Comparison of ENCODE assay signal across 8 cellular contexts in genomic region chr6:33207569-33208088, GRCh38. TPM values are rescaled to one million over a fixed set of nuclear protein-coding genes. Genes with fewer than 3 reads are reported as not detected.
DNase-seq lines count a peak whose midpoint lies in the region; ATAC-seq and TF ChIP-seq lines count a peak whose summit lies in the region.

No MANE protein-coding gene starts in this region.

- peak overlapping the region; percentile 90 for H3K27ac ChIP-seq in substantia nigra (ENCODE audit: low read depth, low read length, poor library complexity, severe bottlenecking)

- H3K4me3 ChIP-seq in GM12875 (ENCODE audit: low read depth, low read length) = peak overlapping the region; percentile 75

- peaks cover 20% of the 10 kb centered on the region for H3K36me3 Mint-ChIP-seq in chondrocyte (ENCODE audit: low read depth)

- H3K9me3 Mint-ChIP-seq in chondrocyte (ENCODE audit: low read depth) = no peaks in the 10 kb centered on the region

- H3K4me1 Mint-ChIP-seq in chondrocyte (ENCODE audit: low read depth) = peaks cover 63% of the 10 kb centered on the region

- ATAC-seq in GM21360 (IDR thresholded peaks at IDR 0.05; ENCODE audit: unreplicated experiment) = no peak
- no peak for ATAC-seq in HG02884 (IDR thresholded peaks at IDR 0.05; ENCODE audit: unreplicated experiment)

- DNase-seq in NCI-H69 (lab: John Stamatoyannopoulos, UW) (peak; percentile 69), chondrocyte (ENCODE audit: low spot score) (no peak), left kidney (ENCODE audit: low read depth, low spot score) (peak; percentile 86), substantia nigra (lab: John Stamatoyannopoulos, UW) (peak in 17 of 49 donors; percentile 16 to 59 (median 39))
- no peak for DNase-seq in activated effector memory CD4-positive, alpha-beta T cell treated with Interleukin-2 at 50 U/mL for 16 hours

- H3K4me3 Mint-ChIP-seq in chondrocyte (ENCODE audit: unreplicated experiment) = peak overlapping the region; percentile 96

- H3K27me3 Mint-ChIP-seq in chondrocyte (ENCODE audit: low read depth) = no peaks in the 10 kb centered on the region

- H3K27ac Mint-ChIP-seq in chondrocyte (ENCODE audit: unreplicated experiment) = peak overlapping the region; percentile 98

- TF ChIP-seq CTCF in GM12875 (IDR thresholded peaks at IDR 0.05; ENCODE audit: borderline replicate concordance, insufficient read depth, low read depth, low read length) = no peak
- no peak for TF ChIP-seq CTCF in chondrocyte (IDR thresholded peaks at IDR 0.05)

RNA-seq across cellular contexts. Expression of gene RING1, which starts 0.7 kb away (rescaled TPM):
- 42.8 to 49.7 TPM (median 44.5 TPM) in 3 replicates for total RNA-seq in chondrocyte

RNA-seq across cellular contexts. Expression of gene HSD17B8, which starts 3.2 kb away (rescaled TPM):
- total RNA-seq in chondrocyte = 0.60 to 2.8 TPM (median 1.1 TPM) in 3 replicates

RNA-seq across cellular contexts. Expression of gene SLC39A7, which starts 7.0 kb away (rescaled TPM):
- total RNA-seq in chondrocyte = 222 to 238 TPM (median 225 TPM) in 3 replicates

RNA-seq across cellular contexts. Expression of gene RXRB, which starts 7.2 kb away (rescaled TPM):
- 45.1 to 51.5 TPM (median 46.5 TPM) in 3 replicates for total RNA-seq in chondrocyte

RNA-seq across cellular contexts. Expression of gene COL11A2, which starts 15.4 kb away (rescaled TPM):
- total RNA-seq in chondrocyte = 2.8 to 10.0 TPM (median 10.0 TPM) in 3 replicates

Comparison
In these comparisons a context has a peak if more than half of its experiments do, and no peak if none do; other contexts are left out.
1. DNase-seq: peak in NCI-H69 (single experiment) and left kidney (single experiment); none in chondrocyte (single experiment) and activated effector memory CD4-positive, alpha-beta T cell treated with Interleukin-2 at 50 U/mL for 16 hours (single experiment).